1 cellular context compared by ENCODE assay signal in the genomic region with DNA sequence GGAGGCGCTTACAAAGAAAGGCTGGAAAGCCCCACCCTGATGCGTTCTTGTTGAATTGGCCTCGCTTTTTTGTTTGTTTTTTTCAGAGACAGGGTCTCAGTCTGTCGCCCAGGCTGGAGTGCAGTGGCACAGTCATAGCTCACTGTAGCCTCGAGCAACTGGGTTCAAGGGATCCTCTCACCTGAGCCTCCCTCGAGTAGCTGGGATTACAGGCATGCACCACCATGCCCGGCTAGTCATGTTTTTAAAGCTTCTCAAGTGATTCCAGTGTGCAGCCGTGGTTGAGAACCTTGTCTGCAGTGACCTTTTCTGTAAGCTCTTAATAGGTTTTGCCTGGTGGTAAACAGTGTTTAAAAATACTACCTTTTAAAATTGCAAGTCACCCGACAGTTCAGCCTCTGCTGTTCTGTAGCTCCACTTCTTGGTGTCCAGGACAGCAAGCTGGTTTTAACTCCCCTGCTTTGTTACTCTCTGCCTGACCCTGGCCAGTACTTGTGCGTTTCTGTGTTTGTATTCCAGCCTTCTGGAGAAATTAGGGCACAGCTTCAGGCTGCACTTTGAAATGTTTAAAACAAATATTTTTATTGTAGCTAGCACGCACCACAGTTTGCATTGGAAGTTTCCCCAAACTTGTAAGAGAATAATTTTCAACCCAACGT.
A peak's percentile ranks its signal among the peaks of the same experiment; 100 is the strongest.
TF ChIP-seq lines count a peak whose summit lies in the region.

No MANE protein-coding gene starts in this region.

TF ChIP-seq in HepG2, 621 proteins besides CTCF, POLR2A, EP300 and RAD21:
- TF ChIP-seq ZBTB39 (CRISPR knock-in tag; IDR thresholded peaks at IDR 0.05) (0 out of 2 replicates have a peak, but pooled peaks have one; percentile 23), PAX8 (CRISPR knock-in tag; IDR thresholded peaks at IDR 0.05; ENCODE audit: borderline replicate concordance) (no peak), ZNF367 (CRISPR knock-in tag; IDR thresholded peaks at IDR 0.05; ENCODE audit: borderline replicate concordance) (no peak), ZNF232 (CRISPR knock-in tag; IDR thresholded peaks at IDR 0.05; ENCODE audit: borderline replicate concordance) (no peak), SOX6 (IDR thresholded peaks at IDR 0.05) (no peak), SOX6 (CRISPR knock-in tag; IDR thresholded peaks at IDR 0.05) (peak; percentile 33; the same call in 1 of the 2 replicates), LCORL (IDR thresholded peaks at IDR 0.05) (no peak), LCORL (CRISPR knock-in tag; IDR thresholded peaks at IDR 0.05) (0 out of 2 replicates have a peak, but pooled peaks have one; percentile 39), ZBTB7B (CRISPR knock-in tag; IDR thresholded peaks at IDR 0.05) (no peak), SOX13 (IDR thresholded peaks at IDR 0.05) (no peak), SOX13 (CRISPR knock-in tag; conservative IDR thresholded peaks at IDR 0.05 in 1 of 2, IDR thresholded peaks at IDR 0.05 in 1 of 2) (peak in 1 of 2 experiments; percentile 6; a peak in 1 of 4 replicates), NFKB2 (CRISPR knock-in tag; IDR thresholded peaks at IDR 0.05; ENCODE audit: borderline replicate concordance) (no peak), HNF4A (CRISPR knock-in tag; IDR thresholded peaks at IDR 0.05) (peak; percentile 40), NCOA1 (CRISPR knock-in tag; IDR thresholded peaks at IDR 0.05) (0 out of 2 replicates have a peak, but pooled peaks have one; percentile 30), FOXC1 (CRISPR knock-in tag; IDR thresholded peaks at IDR 0.05; ENCODE audit: borderline replicate concordance) (0 out of 2 replicates have a peak, but pooled peaks have one; percentile 34), SAP130 (CRISPR knock-in tag; IDR thresholded peaks at IDR 0.05; ENCODE audit: low read depth) (0 out of 2 replicates have a peak, but pooled peaks have one; percentile 20), ZNF770 (CRISPR knock-in tag; IDR thresholded peaks at IDR 0.05) (peak; percentile 82), ZMYM3 (CRISPR knock-in tag; IDR thresholded peaks at IDR 0.05) (peak; percentile 55; the same call in 1 of the 2 replicates), NFE2L2 (IDR thresholded peaks at IDR 0.05; ENCODE audit: low read length) (peak; percentile 74), PHF20 (CRISPR knock-in tag; IDR thresholded peaks at IDR 0.05) (no peak), ZMYM4 (CRISPR knock-in tag; IDR thresholded peaks at IDR 0.05) (0 out of 2 replicates have a peak, but pooled peaks have one; percentile 21), ZNF883 (CRISPR knock-in tag; IDR thresholded peaks at IDR 0.05; ENCODE audit: not compliant biosample characterization) (peak; percentile 46), HIVEP1 (CRISPR knock-in tag; IDR thresholded peaks at IDR 0.05) (no peak), HDAC1 (CRISPR knock-in tag; IDR thresholded peaks at IDR 0.05) (peak; percentile 43; the same call in 1 of the 2 replicates), SP4 (CRISPR knock-in tag; IDR thresholded peaks at IDR 0.05) (0 out of 2 replicates have a peak, but pooled peaks have one; percentile 19), ZNF136 (CRISPR knock-in tag; IDR thresholded peaks at IDR 0.05; ENCODE audit: low read depth) (0 out of 2 replicates have a peak, but pooled peaks have one; percentile 28), ZSCAN29 (CRISPR knock-in tag; conservative IDR thresholded peaks at IDR 0.05) (no peak)
- TF ChIP-seq, protein P1, sequence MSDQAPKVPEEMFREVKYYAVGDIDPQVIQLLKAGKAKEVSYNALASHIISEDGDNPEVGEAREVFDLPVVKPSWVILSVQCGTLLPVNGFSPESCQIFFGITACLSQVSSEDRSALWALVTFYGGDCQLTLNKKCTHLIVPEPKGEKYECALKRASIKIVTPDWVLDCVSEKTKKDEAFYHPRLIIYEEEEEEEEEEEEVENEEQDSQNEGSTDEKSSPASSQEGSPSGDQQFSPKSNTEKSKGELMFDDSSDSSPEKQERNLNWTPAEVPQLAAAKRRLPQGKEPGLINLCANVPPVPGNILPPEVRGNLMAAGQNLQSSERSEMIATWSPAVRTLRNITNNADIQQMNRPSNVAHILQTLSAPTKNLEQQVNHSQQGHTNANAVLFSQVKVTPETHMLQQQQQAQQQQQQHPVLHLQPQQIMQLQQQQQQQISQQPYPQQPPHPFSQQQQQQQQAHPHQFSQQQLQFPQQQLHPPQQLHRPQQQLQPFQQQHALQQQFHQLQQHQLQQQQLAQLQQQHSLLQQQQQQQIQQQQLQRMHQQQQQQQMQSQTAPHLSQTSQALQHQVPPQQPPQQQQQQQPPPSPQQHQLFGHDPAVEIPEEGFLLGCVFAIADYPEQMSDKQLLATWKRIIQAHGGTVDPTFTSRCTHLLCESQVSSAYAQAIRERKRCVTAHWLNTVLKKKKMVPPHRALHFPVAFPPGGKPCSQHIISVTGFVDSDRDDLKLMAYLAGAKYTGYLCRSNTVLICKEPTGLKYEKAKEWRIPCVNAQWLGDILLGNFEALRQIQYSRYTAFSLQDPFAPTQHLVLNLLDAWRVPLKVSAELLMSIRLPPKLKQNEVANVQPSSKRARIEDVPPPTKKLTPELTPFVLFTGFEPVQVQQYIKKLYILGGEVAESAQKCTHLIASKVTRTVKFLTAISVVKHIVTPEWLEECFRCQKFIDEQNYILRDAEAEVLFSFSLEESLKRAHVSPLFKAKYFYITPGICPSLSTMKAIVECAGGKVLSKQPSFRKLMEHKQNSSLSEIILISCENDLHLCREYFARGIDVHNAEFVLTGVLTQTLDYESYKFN (CRISPR knock-in tag; conservative IDR thresholded peaks at IDR 0.05): peak; percentile 65; the same call in 1 of the 2 replicates
- TF ChIP-seq, protein P2, sequence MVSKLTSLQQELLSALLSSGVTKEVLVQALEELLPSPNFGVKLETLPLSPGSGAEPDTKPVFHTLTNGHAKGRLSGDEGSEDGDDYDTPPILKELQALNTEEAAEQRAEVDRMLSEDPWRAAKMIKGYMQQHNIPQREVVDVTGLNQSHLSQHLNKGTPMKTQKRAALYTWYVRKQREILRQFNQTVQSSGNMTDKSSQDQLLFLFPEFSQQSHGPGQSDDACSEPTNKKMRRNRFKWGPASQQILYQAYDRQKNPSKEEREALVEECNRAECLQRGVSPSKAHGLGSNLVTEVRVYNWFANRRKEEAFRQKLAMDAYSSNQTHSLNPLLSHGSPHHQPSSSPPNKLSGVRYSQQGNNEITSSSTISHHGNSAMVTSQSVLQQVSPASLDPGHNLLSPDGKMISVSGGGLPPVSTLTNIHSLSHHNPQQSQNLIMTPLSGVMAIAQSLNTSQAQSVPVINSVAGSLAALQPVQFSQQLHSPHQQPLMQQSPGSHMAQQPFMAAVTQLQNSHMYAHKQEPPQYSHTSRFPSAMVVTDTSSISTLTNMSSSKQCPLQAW (CRISPR knock-in tag; IDR thresholded peaks at IDR 0.05): peak; percentile 22; the same call in 1 of the 2 replicates
- TF ChIP-seq, protein P3, sequence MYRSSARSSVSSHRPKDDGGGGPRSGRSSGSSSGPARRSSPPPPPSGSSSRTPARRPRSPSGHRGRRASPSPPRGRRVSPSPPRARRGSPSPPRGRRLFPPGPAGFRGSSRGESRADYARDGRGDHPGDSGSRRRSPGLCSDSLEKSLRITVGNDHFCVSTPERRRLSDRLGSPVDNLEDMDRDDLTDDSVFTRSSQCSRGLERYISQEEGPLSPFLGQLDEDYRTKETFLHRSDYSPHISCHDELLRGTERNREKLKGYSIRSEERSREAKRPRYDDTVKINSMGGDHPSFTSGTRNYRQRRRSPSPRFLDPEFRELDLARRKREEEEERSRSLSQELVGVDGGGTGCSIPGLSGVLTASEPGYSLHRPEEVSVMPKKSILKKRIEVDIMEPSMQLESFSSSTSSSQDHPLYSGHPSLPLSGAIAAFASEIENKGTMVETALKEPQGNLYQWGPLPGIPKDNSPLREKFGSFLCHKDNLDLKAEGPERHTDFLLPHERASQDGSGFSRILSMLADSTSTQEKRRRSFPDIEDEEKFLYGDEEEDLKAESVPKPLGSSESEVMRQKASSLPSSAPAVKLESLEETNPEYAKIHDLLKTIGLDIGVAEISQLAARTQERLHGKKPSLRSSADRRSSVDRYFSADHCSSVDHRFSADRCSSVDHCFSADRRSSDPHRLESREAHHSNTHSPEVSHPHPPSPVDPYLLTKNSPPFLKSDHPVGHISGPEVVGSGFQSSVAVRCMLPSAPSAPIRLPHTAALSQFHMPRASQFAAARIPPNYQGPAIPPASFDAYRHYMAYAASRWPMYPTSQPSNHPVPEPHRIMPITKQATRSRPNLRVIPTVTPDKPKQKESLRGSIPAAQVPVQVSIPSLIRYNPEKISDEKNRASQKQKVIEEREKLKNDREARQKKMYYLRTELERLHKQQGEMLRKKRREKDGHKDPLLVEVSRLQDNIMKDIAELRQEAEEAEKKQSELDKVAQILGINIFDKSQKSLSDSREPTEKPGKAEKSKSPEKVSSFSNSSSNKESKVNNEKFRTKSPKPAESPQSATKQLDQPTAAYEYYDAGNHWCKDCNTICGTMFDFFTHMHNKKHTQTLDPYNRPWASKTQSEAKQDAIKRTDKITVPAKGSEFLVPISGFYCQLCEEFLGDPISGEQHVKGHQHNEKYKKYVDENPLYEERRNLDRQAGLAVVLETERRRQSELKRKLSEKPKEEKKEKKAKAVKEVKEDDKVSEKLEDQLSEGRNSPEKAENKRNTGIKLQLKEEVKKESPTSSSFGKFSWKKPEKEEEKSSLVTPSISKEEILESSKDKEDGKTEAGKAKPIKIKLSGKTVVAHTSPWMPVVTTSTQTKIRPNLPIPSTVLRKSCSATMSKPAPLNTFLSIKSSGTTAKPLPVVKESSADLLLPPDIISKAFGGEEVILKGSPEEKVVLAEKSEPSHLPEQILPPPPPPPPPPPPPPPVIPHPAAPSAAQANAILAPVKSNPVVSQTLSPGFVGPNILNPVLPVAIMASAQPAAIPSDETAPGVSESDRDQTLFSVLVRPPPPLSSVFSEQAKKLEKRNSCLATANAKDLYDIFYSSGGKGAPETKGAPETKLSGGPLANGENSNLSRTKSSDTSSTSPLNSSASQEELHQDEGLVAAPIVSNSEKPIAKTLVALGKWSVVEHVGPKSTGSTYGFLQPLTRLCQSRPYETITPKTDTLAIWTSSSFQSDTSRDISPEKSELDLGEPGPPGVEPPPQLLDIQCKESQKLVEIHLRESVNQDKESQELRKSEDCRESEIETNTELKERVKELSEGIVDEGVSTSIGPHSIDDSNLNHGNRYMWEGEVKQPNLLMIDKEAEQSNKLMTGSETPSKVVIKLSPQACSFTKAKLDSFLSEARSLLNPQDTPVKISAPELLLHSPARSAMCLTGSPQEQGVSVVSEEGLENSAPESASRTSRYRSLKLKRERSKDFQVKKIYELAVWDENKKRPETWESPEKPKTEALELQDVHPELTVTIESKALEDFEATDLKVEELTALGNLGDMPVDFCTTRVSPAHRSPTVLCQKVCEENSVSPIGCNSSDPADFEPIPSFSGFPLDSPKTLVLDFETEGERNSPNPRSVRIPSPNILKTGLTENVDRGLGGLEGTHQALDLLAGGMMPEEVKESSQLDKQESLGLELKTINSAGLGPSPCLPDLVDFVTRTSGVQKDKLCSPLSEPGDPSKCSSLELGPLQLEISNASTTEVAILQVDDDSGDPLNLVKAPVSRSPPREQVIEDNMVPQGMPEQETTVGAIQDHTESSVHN (CRISPR knock-in tag; IDR thresholded peaks at IDR 0.05): no peak
- TF ChIP-seq, protein P4, sequence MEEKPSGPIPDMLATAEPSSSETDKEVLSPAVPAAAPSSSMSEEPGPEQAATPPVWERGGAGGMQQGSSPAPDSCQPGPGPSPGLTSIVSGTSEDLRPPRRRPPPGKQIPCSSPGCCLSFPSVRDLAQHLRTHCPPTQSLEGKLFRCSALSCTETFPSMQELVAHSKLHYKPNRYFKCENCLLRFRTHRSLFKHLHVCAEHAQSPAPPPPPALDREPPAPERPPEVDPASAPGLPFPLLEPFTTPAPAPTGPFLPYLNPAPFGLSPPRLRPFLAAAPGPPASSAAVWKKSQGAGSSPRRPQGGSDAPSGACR (CRISPR knock-in tag; IDR thresholded peaks at IDR 0.05): peak; percentile 49; the same call in 1 of the 2 replicates
